ENCODE assay signal across 18 cellular contexts in genomic region chr14:54767139-54767431, GRCh38.
"Had no signal": no experiment of that assay in that cellular context is flagged by ENCODE, and none has a peak within 500 bp of the region (broad histone marks: within the 10 kb centered on the region; RNA-seq: fewer than 3 reads in every experiment).

No MANE protein-coding gene starts in this region.

- H3K4me1 Mint-ChIP-seq: naive B cell had no signal

- H3K4me3 Mint-ChIP-seq: activated naive CD8-positive, alpha-beta T cell had no signal

- H3K9me3 ChIP-seq: colonic mucosa, gastroesophageal sphincter, neutrophil, right lobe of liver, SJCRH30, upper lobe of left lung had no signal

- H3K27me3 ChIP-seq: colonic mucosa, gastroesophageal sphincter, hepatocyte, right lobe of liver, SJCRH30, upper lobe of left lung had no signal

- H3K79me2 ChIP-seq: hepatocyte had no signal

- H3K4me1 ChIP-seq: colonic mucosa, SJCRH30, upper lobe of left lung had no signal

- H3K27ac ChIP-seq: colonic mucosa, hepatocyte, neutrophil, right lobe of liver, SJCRH30, upper lobe of left lung had no signal

- H3K9me3 Mint-ChIP-seq: naive B cell had no signal

- H3K27ac Mint-ChIP-seq: activated naive CD8-positive, alpha-beta T cell; progenitor cell of endocrine pancreas had no signal

- H3K36me3 ChIP-seq: colonic mucosa, neutrophil, SJCRH30 had no signal

- H3K27me3 Mint-ChIP-seq: naive B cell had no signal

- H3K4me3 ChIP-seq: colonic mucosa, gastroesophageal sphincter, hepatocyte, right lobe of liver, SJCRH30, upper lobe of left lung had no signal

- H3K4me2 ChIP-seq: hepatocyte had no signal

- ATAC-seq: activated CD4-positive, CD25-positive, alpha-beta regulatory T cell treated with anti-CD3 and anti-CD28 coated beads, Interleukin-2, amount 50 U/mL, for 24 hours; gastroesophageal sphincter; right lobe of liver had no signal

- DNase-seq: activated CD8-positive, alpha-beta memory T cell treated with anti-CD3 and anti-CD28 coated beads for 24 hours; activated effector memory CD4-positive, alpha-beta T cell treated with Interleukin-2 at 50 U/mL for 16 hours; aorta; colonic mucosa; effector CD8-positive, alpha-beta T cell; kidney; naive B cell; right lobe of liver; SJCRH30; stimulated activated CD4-positive, alpha-beta T cell treated with anti-CD3 and anti-CD28 coated beads, Interleukin-12 subunit alpha, Interleukin-12 subunit beta, amount 100 ng/mL, for 4 hours; stimulated activated CD4-positive, alpha-beta T cell treated with anti-CD3 and anti-CD28 coated beads, Interleukin-4, amount 100 ng/mL, for 4 hours; upper lobe of left lung had no signal
